Comparison of ENCODE assay signal across 20 cellular contexts in genomic region chr16:22670044-22670536, GRCh38.
DNase-seq lines count a peak whose midpoint lies in the region; ATAC-seq and TF ChIP-seq lines count a peak whose summit lies in the region.
"Had no signal": no experiment of that assay in that cellular context is flagged by ENCODE, and none has a peak within 500 bp of the region (broad histone marks: within the 10 kb centered on the region; RNA-seq: fewer than 3 reads in every experiment).

No MANE protein-coding gene starts in this region.

- no peaks in the 10 kb centered on the region for H3K4me1 Mint-ChIP-seq in activated CD4-positive, alpha-beta T cell treated with anti-CD3 and anti-CD28 coated beads, Interleukin-2, amount 10 ng/mL, durations not matched to agents 7 days and 5 days
- H3K4me1 Mint-ChIP-seq in type B pancreatic cell (ENCODE audit: unreplicated experiment) = no peaks in the 10 kb centered on the region
- H3K4me1 Mint-ChIP-seq: activated naive CD8-positive, alpha-beta T cell treated with anti-CD3 and anti-CD28 coated beads for 36 hours had no signal

- H3K27me3 ChIP-seq in iPS-20b (ENCODE audit: insufficient read depth, low read length) = no peaks in the 10 kb centered on the region
- H3K27me3 ChIP-seq: BLaER1 treated with 17β-estradiol and CSF1 and Interleukin-3, amounts not matched to agents 10 nM and 100 nM; Peyer's patch; upper lobe of left lung had no signal

- TF ChIP-seq CTCF in type B pancreatic cell (conservative IDR thresholded peaks at IDR 0.05) = no peak

- H3K36me3 ChIP-seq in iPS-20b (ENCODE audit: insufficient read depth, low read depth, low read length) = no peaks in the 10 kb centered on the region
- H3K36me3 ChIP-seq: BLaER1 treated with 17β-estradiol and CSF1 and Interleukin-3, amounts not matched to agents 10 nM and 100 nM; Peyer's patch; upper lobe of left lung had no signal

- no peak overlapping the region for H3K4me3 Mint-ChIP-seq in activated CD4-positive, alpha-beta T cell treated with anti-CD3 and anti-CD28 coated beads, Interleukin-2, amount 10 ng/mL, durations not matched to agents 7 days and 5 days
- H3K4me3 Mint-ChIP-seq in type B pancreatic cell = no peak overlapping the region
- H3K4me3 Mint-ChIP-seq: activated naive CD8-positive, alpha-beta T cell treated with anti-CD3 and anti-CD28 coated beads for 36 hours; activated T-helper 1 cell treated with anti-CD3 and anti-CD28 coated beads, Interleukin-12 subunit alpha, Interleukin-12 subunit beta, Interleukin-2, Interleukin-4 antibody, amounts not matched to agents 30 ng/mL and 10 ng/mL and 1 ng/mL, durations not matched to agents 14 hours and 24 hours and 36 hours; natural killer cell treated with Interleukin-12 subunit alpha and Interleukin-12 subunit beta and Interleukin-15 and Interleukin-18, amount 100 ng/mL, for 72 hours had no signal

- ATAC-seq in GM19397 (IDR thresholded peaks at IDR 0.05; ENCODE audit: unreplicated experiment) = no peak

- no peak overlapping the region for H3K9ac ChIP-seq in iPS-20b (ENCODE audit: low read depth, low read length)
- H3K9ac ChIP-seq: BLaER1 treated with 17β-estradiol and CSF1 and Interleukin-3, amounts not matched to agents 10 nM and 100 nM; KMS-11 had no signal

- CTCF ChIA-PET in activated CD4-positive, alpha-beta T cell treated with anti-CD3 and anti-CD28 coated beads, Interleukin-2, amount 10 ng/mL, durations not matched to agents 7 days and 5 days (lab: Charles Lee) = no interaction called here

- peak; percentile 4 for DNase-seq in activated CD4-positive, alpha-beta T cell treated with anti-CD3 and anti-CD28 coated beads, Interleukin-2, amount 10 ng/mL, durations not matched to agents 7 days and 5 days
- DNase-seq in activated CD4-positive, alpha-beta T cell treated with anti-CD3 and anti-CD28 coated beads for 48 hours = no peak
- DNase-seq in RKO (ENCODE audit: low spot score) = peak; percentile 26
- DNase-seq in type B pancreatic cell (ENCODE audit: extremely low spot score, unreplicated experiment) = peak; percentile 50
- no peak for DNase-seq in NCI-H446 (lab: John Stamatoyannopoulos, UW)
- DNase-seq in amniotic stem cell (lab: John Stamatoyannopoulos, UW) = no peak
- DNase-seq: foreskin fibroblast, GDM1, Peyer's patch, upper lobe of left lung had no signal

- no peak overlapping the region for H3K27ac Mint-ChIP-seq in activated CD4-positive, alpha-beta T cell treated with anti-CD3 and anti-CD28 coated beads, Interleukin-2, amount 10 ng/mL, durations not matched to agents 7 days and 5 days
- H3K27ac Mint-ChIP-seq in type B pancreatic cell = no peak overlapping the region
- H3K27ac Mint-ChIP-seq: activated naive CD8-positive, alpha-beta T cell treated with anti-CD3 and anti-CD28 coated beads for 36 hours; activated T-helper 1 cell treated with anti-CD3 and anti-CD28 coated beads, Interleukin-12 subunit alpha, Interleukin-12 subunit beta, Interleukin-2, Interleukin-4 antibody, amounts not matched to agents 30 ng/mL and 10 ng/mL and 1 ng/mL, durations not matched to agents 14 hours and 24 hours and 36 hours; natural killer cell treated with Interleukin-12 subunit alpha and Interleukin-12 subunit beta and Interleukin-15 and Interleukin-18, amount 100 ng/mL, for 72 hours; progenitor cell of endocrine pancreas had no signal

- POLR2A ChIA-PET in activated CD4-positive, alpha-beta T cell treated with anti-CD3 and anti-CD28 coated beads, Interleukin-2, amount 10 ng/mL, durations not matched to agents 7 days and 5 days (lab: Charles Lee) = no interaction called here

- peaks cover 8% of the 10 kb centered on the region; the same call in 1 of the 2 replicates for H3K4me1 ChIP-seq in iPS-20b (ENCODE audit: insufficient read depth, low read length)
- H3K4me1 ChIP-seq: Peyer's patch, upper lobe of left lung had no signal

- H3K27ac ChIP-seq in iPS-20b (ENCODE audit: low read length) = no peak overlapping the region
- H3K27ac ChIP-seq: BLaER1 treated with 17β-estradiol and CSF1 and Interleukin-3, amounts not matched to agents 10 nM and 100 nM; KMS-11; Peyer's patch; SK-N-MC; upper lobe of left lung had no signal

- H3K4me3 ChIP-seq in iPS-20b (ENCODE audit: low read length) = peak overlapping the region; percentile 3; the same call in 1 of the 2 replicates
- H3K4me3 ChIP-seq: BLaER1 treated with 17β-estradiol and CSF1 and Interleukin-3, amounts not matched to agents 10 nM and 100 nM; Peyer's patch; SK-N-MC; smooth muscle cell; upper lobe of left lung had no signal

- H3K36me3 Mint-ChIP-seq in activated CD4-positive, alpha-beta T cell treated with anti-CD3 and anti-CD28 coated beads, Interleukin-2, amount 10 ng/mL, durations not matched to agents 7 days and 5 days (ENCODE audit: low read depth) = no peaks in the 10 kb centered on the region
- H3K36me3 Mint-ChIP-seq in type B pancreatic cell = no peaks in the 10 kb centered on the region
- H3K36me3 Mint-ChIP-seq: activated naive CD8-positive, alpha-beta T cell treated with anti-CD3 and anti-CD28 coated beads for 36 hours; natural killer cell treated with Interleukin-12 subunit alpha and Interleukin-12 subunit beta and Interleukin-15 and Interleukin-18, amount 100 ng/mL, for 72 hours had no signal

- no peaks in the 10 kb centered on the region for H3K9me3 ChIP-seq in iPS-20b (ENCODE audit: insufficient read depth, low read depth, low read length)
- H3K9me3 ChIP-seq: BLaER1 treated with 17β-estradiol and CSF1 and Interleukin-3, amounts not matched to agents 10 nM and 100 nM; Peyer's patch; upper lobe of left lung had no signal

- no peaks in the 10 kb centered on the region for H3K27me3 Mint-ChIP-seq in activated CD4-positive, alpha-beta T cell treated with anti-CD3 and anti-CD28 coated beads, Interleukin-2, amount 10 ng/mL, durations not matched to agents 7 days and 5 days
- H3K27me3 Mint-ChIP-seq in type B pancreatic cell = no peaks in the 10 kb centered on the region
- H3K27me3 Mint-ChIP-seq: activated naive CD8-positive, alpha-beta T cell treated with anti-CD3 and anti-CD28 coated beads for 36 hours; natural killer cell treated with Interleukin-12 subunit alpha and Interleukin-12 subunit beta and Interleukin-15 and Interleukin-18, amount 100 ng/mL, for 72 hours; progenitor cell of endocrine pancreas had no signal

- H3K9me3 Mint-ChIP-seq in activated CD4-positive, alpha-beta T cell treated with anti-CD3 and anti-CD28 coated beads, Interleukin-2, amount 10 ng/mL, durations not matched to agents 7 days and 5 days = no peaks in the 10 kb centered on the region
- H3K9me3 Mint-ChIP-seq in type B pancreatic cell = no peaks in the 10 kb centered on the region
- H3K9me3 Mint-ChIP-seq: activated naive CD8-positive, alpha-beta T cell treated with anti-CD3 and anti-CD28 coated beads for 36 hours; activated T-helper 1 cell treated with anti-CD3 and anti-CD28 coated beads, Interleukin-12 subunit alpha, Interleukin-12 subunit beta, Interleukin-2, Interleukin-4 antibody, amounts not matched to agents 30 ng/mL and 10 ng/mL and 1 ng/mL, durations not matched to agents 14 hours and 24 hours and 36 hours; natural killer cell treated with Interleukin-12 subunit alpha and Interleukin-12 subunit beta and Interleukin-15 and Interleukin-18, amount 100 ng/mL, for 72 hours had no signal

Comparison
In these comparisons a context has a peak if more than half of its experiments do, and no peak if none do; other contexts are left out.
1. DNase-seq: peak in activated CD4-positive, alpha-beta T cell treated with anti-CD3 and anti-CD28 coated beads, Interleukin-2, amount 10 ng/mL, durations not matched to agents 7 days and 5 days (single experiment), RKO (single experiment) and type B pancreatic cell (single experiment); none in activated CD4-positive, alpha-beta T cell treated with anti-CD3 and anti-CD28 coated beads for 48 hours (single experiment), NCI-H446 (0 of 2) and amniotic stem cell (single experiment).